14 cellular contexts compared by ENCODE assay signal in the genomic region with DNA sequence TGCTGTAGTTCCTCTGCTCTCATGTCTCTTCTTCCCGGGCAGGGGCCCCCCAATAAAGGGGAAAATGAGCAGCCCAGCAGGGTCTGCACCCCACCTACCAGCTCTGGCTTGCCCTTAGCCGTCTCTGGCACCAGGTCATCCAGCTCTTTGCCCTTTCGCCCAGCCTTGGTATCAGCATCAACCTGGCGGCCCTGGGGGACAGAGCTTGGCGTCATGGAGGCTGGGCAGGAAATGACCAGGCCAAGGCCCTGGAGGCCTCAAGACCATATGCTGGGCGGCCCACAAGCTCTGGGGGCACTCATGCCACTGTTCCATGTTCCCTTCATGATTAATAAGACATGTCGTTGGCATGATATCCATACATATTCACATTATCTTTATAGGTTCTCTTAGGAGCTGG. TPM values are rescaled to one million over a fixed set of nuclear protein-coding genes. Genes with fewer than 3 reads are reported as not detected.
DNase-seq lines count a peak whose midpoint lies in the region; ATAC-seq and TF ChIP-seq lines count a peak whose summit lies in the region.
"Had no signal": no experiment of that assay in that cellular context is flagged by ENCODE, and none has a peak within 500 bp of the region (broad histone marks: within the 10 kb centered on the region; RNA-seq: fewer than 3 reads in every experiment).

No MANE protein-coding gene starts in this region.

- H3K4me1 Mint-ChIP-seq in activated CD4-positive, alpha-beta memory T cell treated with anti-CD3 and anti-CD28 coated beads, Interleukin-2, amount 10 ng/mL, durations not matched to agents 7 days and 5 days: peaks cover 7% of the 10 kb centered on the region
- H3K4me1 Mint-ChIP-seq in activated CD4-positive, alpha-beta memory T cell treated with anti-CD3 and anti-CD28 coated beads for 36 hours (ENCODE audit: low read depth): no peaks in the 10 kb centered on the region
- H3K4me1 Mint-ChIP-seq in activated CD8-positive, alpha-beta memory T cell treated with anti-CD3 and anti-CD28 coated beads, Interleukin-2, amount 10 ng/mL, durations not matched to agents 7 days and 5 days: no peaks in the 10 kb centered on the region
- H3K4me1 Mint-ChIP-seq: CD14-positive monocyte; CD8-positive, alpha-beta memory T cell had no signal

- no peak overlapping the region for H2AK5ac ChIP-seq in trophoblast cell (ENCODE audit: low read length)

- no peak overlapping the region for H2AFZ ChIP-seq in trophoblast cell (ENCODE audit: insufficient read depth, low read length, poor library complexity)

- H3K4me1 ChIP-seq in left ventricle myocardium inferior (no peaks in the 10 kb centered on the region), trophoblast cell (ENCODE audit: control insufficient read depth in 1 of 2, insufficient read depth in 2 of 2, low read length in 2 of 2) (no peaks in the 10 kb centered on the region)
- H3K4me1 ChIP-seq: Caco-2, HAP-1 had no signal

- H3K14ac ChIP-seq in trophoblast cell (ENCODE audit: low read length): no peak overlapping the region

- H3K23ac ChIP-seq in trophoblast cell (ENCODE audit: low read length): no peak overlapping the region

- no peaks in the 10 kb centered on the region for H3K9me3 Mint-ChIP-seq in activated CD4-positive, alpha-beta memory T cell treated with anti-CD3 and anti-CD28 coated beads, Interleukin-2, amount 10 ng/mL, durations not matched to agents 7 days and 5 days
- no peaks in the 10 kb centered on the region for H3K9me3 Mint-ChIP-seq in activated CD4-positive, alpha-beta memory T cell treated with anti-CD3 and anti-CD28 coated beads for 36 hours
- no peaks in the 10 kb centered on the region for H3K9me3 Mint-ChIP-seq in activated CD8-positive, alpha-beta memory T cell treated with anti-CD3 and anti-CD28 coated beads, Interleukin-2, amount 10 ng/mL, durations not matched to agents 7 days and 5 days (ENCODE audit: low read depth)
- H3K9me3 Mint-ChIP-seq: CD14-positive monocyte; CD8-positive, alpha-beta memory T cell had no signal

- no peak overlapping the region for H3K9ac ChIP-seq in trophoblast cell (ENCODE audit: low read length)

- no CpG with 5 or more reads among the region's 7 CpGs for WGBS in trophoblast cell (ENCODE audit: extremely low coverage, insufficient coverage, insufficient read length)

- ATAC-seq in Right ventricle myocardium inferior: peak; percentile 32
- ATAC-seq in activated CD8-positive, alpha-beta memory T cell treated with anti-CD3 and anti-CD28 coated beads, Interleukin-2, amount 10 ng/mL, durations not matched to agents 7 days and 5 days: no peak

- no peak overlapping the region for H2BK5ac ChIP-seq in trophoblast cell (ENCODE audit: low read depth, low read length, poor library complexity)

- no peak for TF ChIP-seq CTCF in left ventricle myocardium inferior (IDR thresholded peaks at IDR 0.05; ENCODE audit: borderline replicate concordance)

- H3K27me3 ChIP-seq in left ventricle myocardium inferior (ENCODE audit: low read depth): no peaks in the 10 kb centered on the region
- H3K27me3 ChIP-seq in trophoblast cell (ENCODE audit: insufficient read depth, low read length): no peaks in the 10 kb centered on the region

- peaks cover 77% of the 10 kb centered on the region for H3K36me3 Mint-ChIP-seq in activated CD4-positive, alpha-beta memory T cell treated with anti-CD3 and anti-CD28 coated beads, Interleukin-2, amount 10 ng/mL, durations not matched to agents 7 days and 5 days (ENCODE audit: low read depth)
- peaks cover 46% of the 10 kb centered on the region for H3K36me3 Mint-ChIP-seq in activated CD4-positive, alpha-beta memory T cell treated with anti-CD3 and anti-CD28 coated beads for 36 hours
- H3K36me3 Mint-ChIP-seq in activated CD8-positive, alpha-beta memory T cell treated with anti-CD3 and anti-CD28 coated beads, Interleukin-2, amount 10 ng/mL, durations not matched to agents 7 days and 5 days: peaks cover 47% of the 10 kb centered on the region

- no peaks in the 10 kb centered on the region for H3K27me3 Mint-ChIP-seq in activated CD4-positive, alpha-beta memory T cell treated with anti-CD3 and anti-CD28 coated beads, Interleukin-2, amount 10 ng/mL, durations not matched to agents 7 days and 5 days
- no peaks in the 10 kb centered on the region for H3K27me3 Mint-ChIP-seq in activated CD4-positive, alpha-beta memory T cell treated with anti-CD3 and anti-CD28 coated beads for 36 hours
- H3K27me3 Mint-ChIP-seq in activated CD8-positive, alpha-beta memory T cell treated with anti-CD3 and anti-CD28 coated beads, Interleukin-2, amount 10 ng/mL, durations not matched to agents 7 days and 5 days: no peaks in the 10 kb centered on the region
- H3K27me3 Mint-ChIP-seq: CD8-positive, alpha-beta memory T cell had no signal

- H3K4me3 Mint-ChIP-seq in activated CD4-positive, alpha-beta memory T cell treated with anti-CD3 and anti-CD28 coated beads, Interleukin-2, amount 10 ng/mL, durations not matched to agents 7 days and 5 days: no peak overlapping the region
- no peak overlapping the region for H3K4me3 Mint-ChIP-seq in activated CD4-positive, alpha-beta memory T cell treated with anti-CD3 and anti-CD28 coated beads for 36 hours
- H3K4me3 Mint-ChIP-seq in activated CD8-positive, alpha-beta memory T cell treated with anti-CD3 and anti-CD28 coated beads, Interleukin-2, amount 10 ng/mL, durations not matched to agents 7 days and 5 days: no peak overlapping the region
- H3K4me3 Mint-ChIP-seq: CD14-positive monocyte; CD8-positive, alpha-beta memory T cell had no signal

- H3K4ac ChIP-seq in trophoblast cell (ENCODE audit: low read depth, low read length): no peak overlapping the region

- no peak overlapping the region for H3K18ac ChIP-seq in trophoblast cell (ENCODE audit: low read length)

- intact Hi-C loops in activated CD4-positive, alpha-beta memory T cell treated with anti-CD3 and anti-CD28 coated beads for 36 hours (cut with micrococcal nuclease): no loop called here
- intact Hi-C loops in Right ventricle myocardium inferior (cut with DNase I): no loop called here
- intact Hi-C loops in left ventricle myocardium inferior (cut with micrococcal nuclease): no loop called here

- POLR2A ChIA-PET in activated CD4-positive, alpha-beta memory T cell treated with anti-CD3 and anti-CD28 coated beads, Interleukin-2, amount 10 ng/mL, durations not matched to agents 7 days and 5 days (lab: Charles Lee): interaction anchor here (0.8 to 5.1 kb wide), 6 partner anchors 9 to 99 kb away, joined by 3 to 25 read pairs (median 6); partner anchors contain the start of genes MYL6 and SMARCC2
- POLR2A ChIA-PET in activated CD4-positive, alpha-beta memory T cell treated with anti-CD3 and anti-CD28 coated beads for 36 hours (lab: Charles Lee): interaction anchor here (0.6 to 1.0 kb wide), 4 partner anchors 15 to 84 kb away, joined by 3 to 4 read pairs (median 3); partner anchors contain the start of gene SMARCC2

- H3K79me2 ChIP-seq in trophoblast cell (ENCODE audit: control insufficient read depth, insufficient read depth, low read length, poor library complexity): no peaks in the 10 kb centered on the region

- H4K91ac ChIP-seq in trophoblast cell (ENCODE audit: low read depth, low read length): no peak overlapping the region

- CTCF ChIA-PET in activated CD4-positive, alpha-beta memory T cell treated with anti-CD3 and anti-CD28 coated beads, Interleukin-2, amount 10 ng/mL, durations not matched to agents 7 days and 5 days (lab: Charles Lee): no interaction called here
- CTCF ChIA-PET in activated CD4-positive, alpha-beta memory T cell treated with anti-CD3 and anti-CD28 coated beads for 36 hours (lab: Charles Lee): interaction anchor here (1.0 to 2.5 kb wide), 2 partner anchors 17 to 94 kb away, joined by 4 to 10 read pairs; partner anchors contain the start of gene SMARCC2
- CTCF ChIA-PET in activated CD8-positive, alpha-beta memory T cell treated with anti-CD3 and anti-CD28 coated beads, Interleukin-2, amount 10 ng/mL, durations not matched to agents 7 days and 5 days (lab: Charles Lee): interaction anchor here (1.0 to 1.6 kb wide), 4 partner anchors 12 to 17 kb away, joined by 3 to 4 read pairs (median 4); partner anchors contain the start of gene SMARCC2

- H3K27ac Mint-ChIP-seq in activated CD4-positive, alpha-beta memory T cell treated with anti-CD3 and anti-CD28 coated beads, Interleukin-2, amount 10 ng/mL, durations not matched to agents 7 days and 5 days: peak overlapping the region; percentile 26
- no peak overlapping the region for H3K27ac Mint-ChIP-seq in activated CD4-positive, alpha-beta memory T cell treated with anti-CD3 and anti-CD28 coated beads for 36 hours
- no peak overlapping the region for H3K27ac Mint-ChIP-seq in activated CD8-positive, alpha-beta memory T cell treated with anti-CD3 and anti-CD28 coated beads, Interleukin-2, amount 10 ng/mL, durations not matched to agents 7 days and 5 days

- H3K79me1 ChIP-seq in trophoblast cell (ENCODE audit: low read length): no peaks in the 10 kb centered on the region

- H3K9me3 ChIP-seq in left ventricle myocardium inferior (replicated peaks): no peaks in the 10 kb centered on the region
- H3K9me3 ChIP-seq in trophoblast cell (ENCODE audit: insufficient read depth, low read depth, low read length): no peaks in the 10 kb centered on the region
- H3K9me3 ChIP-seq: Caco-2, HAP-1 had no signal

- DNase-seq in activated CD4-positive, alpha-beta memory T cell treated with anti-CD3 and anti-CD28 coated beads, Interleukin-2, amount 10 ng/mL, durations not matched to agents 7 days and 5 days: no peak
- no peak for DNase-seq in activated CD4-positive, alpha-beta memory T cell treated with anti-CD3 and anti-CD28 coated beads for 36 hours
- DNase-seq in Right ventricle myocardium inferior (ENCODE audit: missing footprints) (no peak), left ventricle myocardium inferior (no peak), trophoblast cell (no peak), NCI-H510A (lab: John Stamatoyannopoulos, UW) (no peak)
- no peak for DNase-seq in activated CD8-positive, alpha-beta memory T cell treated with anti-CD3 and anti-CD28 coated beads, Interleukin-2, amount 10 ng/mL, durations not matched to agents 7 days and 5 days
- DNase-seq: Caco-2; CD8-positive, alpha-beta memory T cell; DND-41; GDM1 had no signal

- H3K4me3 ChIP-seq in left ventricle myocardium inferior (no peak overlapping the region), trophoblast cell (ENCODE audit: low read depth, low read length) (peak overlapping the region; percentile 31)
- H3K4me3 ChIP-seq: HAP-1 had no signal

- H4K8ac ChIP-seq in trophoblast cell (ENCODE audit: low read depth, low read length): no peak overlapping the region

- peaks cover 100% of the 10 kb centered on the region for H3K36me3 ChIP-seq in left ventricle myocardium inferior
- H3K36me3 ChIP-seq in trophoblast cell (ENCODE audit: control insufficient read depth in 1 of 2, insufficient read depth in 2 of 2, low read length in 2 of 2): peaks cover 57 to 65% of the 10 kb centered on the region in 2 experiments

- no peak overlapping the region for H3K4me2 ChIP-seq in trophoblast cell (ENCODE audit: low read length)

- H4K12ac ChIP-seq in trophoblast cell (ENCODE audit: low read depth, low read length): no peak overlapping the region

- H2BK120ac ChIP-seq in trophoblast cell (ENCODE audit: insufficient read depth, low read length, poor library complexity): no peak overlapping the region

- H2BK12ac ChIP-seq in trophoblast cell (ENCODE audit: low read length): no peak overlapping the region

- no peak overlapping the region for H3K27ac ChIP-seq in left ventricle myocardium inferior (replicated peaks)
- no peak overlapping the region for H3K27ac ChIP-seq in trophoblast cell (ENCODE audit: low read depth, low read length)
- H3K27ac ChIP-seq: 22Rv1 had no signal

RNA-seq across cellular contexts. Expression of gene MYL6, which starts 14.7 kb away (rescaled TPM):
- 1,000 to 10,000 TPM; 1,594 to 1,602 TPM for total RNA-seq in activated CD4-positive, alpha-beta memory T cell treated with anti-CD3 and anti-CD28 coated beads, Interleukin-2, amount 10 ng/mL, durations not matched to agents 7 days and 5 days
- total RNA-seq in activated CD4-positive, alpha-beta memory T cell treated with anti-CD3 and anti-CD28 coated beads for 36 hours: 1,000 to 10,000 TPM; 1,196 to 1,215 TPM
- 673 TPM for total RNA-seq in Right ventricle myocardium inferior
- 508 TPM for total RNA-seq in left ventricle myocardium inferior
- 2,027 and 2,059 TPM in 2 replicates for polyA plus RNA-seq in trophoblast cell (2013)
- 1,000 to 10,000 TPM; 1,307 to 1,412 TPM for total RNA-seq in activated CD8-positive, alpha-beta memory T cell treated with anti-CD3 and anti-CD28 coated beads, Interleukin-2, amount 10 ng/mL, durations not matched to agents 7 days and 5 days

RNA-seq across cellular contexts. Expression of gene SMARCC2, which starts 16.4 kb away (rescaled TPM):
- total RNA-seq in activated CD4-positive, alpha-beta memory T cell treated with anti-CD3 and anti-CD28 coated beads, Interleukin-2, amount 10 ng/mL, durations not matched to agents 7 days and 5 days: 100 to 1,000 TPM; 133 to 137 TPM
- total RNA-seq in activated CD4-positive, alpha-beta memory T cell treated with anti-CD3 and anti-CD28 coated beads for 36 hours: 100 to 1,000 TPM in 1 of 2 experiments, 10 to 100 TPM in 1; 96.4 to 103 TPM
- 68.8 TPM for total RNA-seq in Right ventricle myocardium inferior
- 67.1 TPM for total RNA-seq in left ventricle myocardium inferior
- polyA plus RNA-seq in trophoblast cell (2013): 34.7 and 35.1 TPM in 2 replicates
- total RNA-seq in activated CD8-positive, alpha-beta memory T cell treated with anti-CD3 and anti-CD28 coated beads, Interleukin-2, amount 10 ng/mL, durations not matched to agents 7 days and 5 days: 100 to 1,000 TPM; 147 to 150 TPM

RNA-seq across cellular contexts. Expression of gene MYL6B, which starts 20.5 kb away (rescaled TPM):
- total RNA-seq in activated CD4-positive, alpha-beta memory T cell treated with anti-CD3 and anti-CD28 coated beads, Interleukin-2, amount 10 ng/mL, durations not matched to agents 7 days and 5 days: 10 to 100 TPM; 60.4 to 63.2 TPM
- total RNA-seq in activated CD4-positive, alpha-beta memory T cell treated with anti-CD3 and anti-CD28 coated beads for 36 hours: 10 to 100 TPM; 63.8 to 70.8 TPM
- total RNA-seq in Right ventricle myocardium inferior (45.8 TPM), left ventricle myocardium inferior (54.1 TPM)
- 91.8 and 91.9 TPM in 2 replicates for polyA plus RNA-seq in trophoblast cell (2013)
- total RNA-seq in activated CD8-positive, alpha-beta memory T cell treated with anti-CD3 and anti-CD28 coated beads, Interleukin-2, amount 10 ng/mL, durations not matched to agents 7 days and 5 days: 10 to 100 TPM; 67.6 to 85.2 TPM

RNA-seq across cellular contexts. Expression of gene ESYT1, which starts 44.8 kb away (rescaled TPM):
- total RNA-seq in activated CD4-positive, alpha-beta memory T cell treated with anti-CD3 and anti-CD28 coated beads, Interleukin-2, amount 10 ng/mL, durations not matched to agents 7 days and 5 days: 100 to 1,000 TPM; 266 to 279 TPM
- 100 to 1,000 TPM; 142 to 146 TPM for total RNA-seq in activated CD4-positive, alpha-beta memory T cell treated with anti-CD3 and anti-CD28 coated beads for 36 hours
- 33.6 TPM for total RNA-seq in Right ventricle myocardium inferior
- 23.2 TPM for total RNA-seq in left ventricle myocardium inferior
- 56.2 and 64.3 TPM in 2 replicates for polyA plus RNA-seq in trophoblast cell (2013)
- total RNA-seq in activated CD8-positive, alpha-beta memory T cell treated with anti-CD3 and anti-CD28 coated beads, Interleukin-2, amount 10 ng/mL, durations not matched to agents 7 days and 5 days: 100 to 1,000 TPM; 225 to 241 TPM

RNA-seq across cellular contexts. Expression of gene RNF41, which starts 48.9 kb away (rescaled TPM):
- 10 to 100 TPM; 33.8 to 35.2 TPM for total RNA-seq in activated CD4-positive, alpha-beta memory T cell treated with anti-CD3 and anti-CD28 coated beads, Interleukin-2, amount 10 ng/mL, durations not matched to agents 7 days and 5 days
- 10 to 100 TPM; 28.2 to 31.2 TPM for total RNA-seq in activated CD4-positive, alpha-beta memory T cell treated with anti-CD3 and anti-CD28 coated beads for 36 hours
- total RNA-seq in Right ventricle myocardium inferior: 53.8 TPM
- 51.4 TPM for total RNA-seq in left ventricle myocardium inferior
- 31.8 and 33.9 TPM in 2 replicates for polyA plus RNA-seq in trophoblast cell (2013)
- 10 to 100 TPM; 28.2 to 34.2 TPM for total RNA-seq in activated CD8-positive, alpha-beta memory T cell treated with anti-CD3 and anti-CD28 coated beads, Interleukin-2, amount 10 ng/mL, durations not matched to agents 7 days and 5 days
